Comparison of ENCODE assay signal across 21 cellular contexts in genomic region chr13:114061047-114061446, GRCh38.
"Had no signal": no experiment of that assay in that cellular context is flagged by ENCODE, and none has a peak within 500 bp of the region (broad histone marks: within the 10 kb centered on the region; RNA-seq: fewer than 3 reads in every experiment).

No MANE protein-coding gene starts in this region.

- H3K27ac ChIP-seq: epithelial cell of prostate, foreskin keratinocyte had no signal

- H3K9me3 Mint-ChIP-seq: activated B cell treated with CpG ODN at 0.5 μM for 24 hours; activated CD4-positive, alpha-beta memory T cell treated with anti-CD3 and anti-CD28 coated beads, Interleukin-2, amount 10 ng/mL, durations not matched to agents 7 days and 5 days; activated naive CD4-positive, alpha-beta T cell treated with anti-CD3 and anti-CD28 coated beads, Interleukin-2, amount 10 ng/mL, durations not matched to agents 7 days and 5 days; activated T-cell treated with anti-CD3 and anti-CD28 coated beads, Interleukin-2, amount 50 U/mL, for 24 hours; dendritic cell treated with granulocyte-macrophage colony-stimulating factor and Interleukin-4, amounts not matched to agents 40 ng/mL and 50 ng/mL, for 4 days; mesothelial cell of epicardium; T-cell; type B pancreatic cell had no signal

- H3K27me3 ChIP-seq: breast epithelium, foreskin keratinocyte had no signal

- H3K4me3 ChIP-seq: lung had no signal

- H3K9me3 ChIP-seq: breast epithelium, SK-N-SH had no signal

- H3K36me3 Mint-ChIP-seq: mesothelial cell of epicardium, type B pancreatic cell had no signal

- H3K4me2 ChIP-seq: SK-N-SH had no signal

- H3K27ac Mint-ChIP-seq: activated B cell treated with CpG ODN at 0.5 μM for 24 hours; activated CD4-positive, alpha-beta memory T cell treated with anti-CD3 and anti-CD28 coated beads, Interleukin-2, amount 10 ng/mL, durations not matched to agents 7 days and 5 days; activated naive CD4-positive, alpha-beta T cell treated with anti-CD3 and anti-CD28 coated beads, Interleukin-2, amount 10 ng/mL, durations not matched to agents 7 days and 5 days; activated T-cell treated with anti-CD3 and anti-CD28 coated beads, Interleukin-2, amount 50 U/mL, for 24 hours; dendritic cell treated with granulocyte-macrophage colony-stimulating factor and Interleukin-4, amounts not matched to agents 40 ng/mL and 50 ng/mL, for 4 days; mesothelial cell of epicardium; T-cell; type B pancreatic cell had no signal

- DNase-seq: activated B cell treated with CpG ODN at 0.5 μM for 24 hours; activated CD4-positive, alpha-beta memory T cell treated with anti-CD3 and anti-CD28 coated beads, Interleukin-2, amount 10 ng/mL, durations not matched to agents 7 days and 5 days; activated CD4-positive, alpha-beta T cell treated with anti-CD3 and anti-CD28 coated beads for 4 hours; activated effector memory CD4-positive, alpha-beta T cell treated with Interleukin-2 at 50 U/mL for 16 hours; activated naive CD4-positive, alpha-beta T cell treated with anti-CD3 and anti-CD28 coated beads, Interleukin-2, amount 10 ng/mL, durations not matched to agents 7 days and 5 days; activated T-cell treated with anti-CD3 and anti-CD28 coated beads, Interleukin-2, amount 50 U/mL, for 24 hours; foreskin keratinocyte; glutamatergic neuron; hippocampal formation; left colon; SK-N-SH; stimulated activated naive CD4-positive, alpha-beta T cell treated with Interleukin-2 at 50 U/mL for 16 hours; substantia nigra; T-cell; T-helper 9 cell had no signal

- H3K36me3 ChIP-seq: breast epithelium had no signal

- ATAC-seq: foreskin keratinocyte, left colon, T-cell had no signal

- H3K27me3 Mint-ChIP-seq: activated B cell treated with CpG ODN at 0.5 μM for 24 hours; activated CD4-positive, alpha-beta memory T cell treated with anti-CD3 and anti-CD28 coated beads, Interleukin-2, amount 10 ng/mL, durations not matched to agents 7 days and 5 days; activated naive CD4-positive, alpha-beta T cell treated with anti-CD3 and anti-CD28 coated beads, Interleukin-2, amount 10 ng/mL, durations not matched to agents 7 days and 5 days; activated T-cell treated with anti-CD3 and anti-CD28 coated beads, Interleukin-2, amount 50 U/mL, for 24 hours; dendritic cell treated with granulocyte-macrophage colony-stimulating factor and Interleukin-4, amounts not matched to agents 40 ng/mL and 50 ng/mL, for 4 days; T-cell; type B pancreatic cell had no signal

- H3K4me3 Mint-ChIP-seq: activated B cell treated with CpG ODN at 0.5 μM for 24 hours; activated CD4-positive, alpha-beta memory T cell treated with anti-CD3 and anti-CD28 coated beads, Interleukin-2, amount 10 ng/mL, durations not matched to agents 7 days and 5 days; activated naive CD4-positive, alpha-beta T cell treated with anti-CD3 and anti-CD28 coated beads, Interleukin-2, amount 10 ng/mL, durations not matched to agents 7 days and 5 days; activated T-cell treated with anti-CD3 and anti-CD28 coated beads, Interleukin-2, amount 50 U/mL, for 24 hours; dendritic cell treated with granulocyte-macrophage colony-stimulating factor and Interleukin-4, amounts not matched to agents 40 ng/mL and 50 ng/mL, for 4 days; mesothelial cell of epicardium; T-cell; type B pancreatic cell had no signal

- H3K9ac ChIP-seq: SK-N-SH had no signal
